ENCODE assay signal across 26 cellular contexts in the genomic region with DNA sequence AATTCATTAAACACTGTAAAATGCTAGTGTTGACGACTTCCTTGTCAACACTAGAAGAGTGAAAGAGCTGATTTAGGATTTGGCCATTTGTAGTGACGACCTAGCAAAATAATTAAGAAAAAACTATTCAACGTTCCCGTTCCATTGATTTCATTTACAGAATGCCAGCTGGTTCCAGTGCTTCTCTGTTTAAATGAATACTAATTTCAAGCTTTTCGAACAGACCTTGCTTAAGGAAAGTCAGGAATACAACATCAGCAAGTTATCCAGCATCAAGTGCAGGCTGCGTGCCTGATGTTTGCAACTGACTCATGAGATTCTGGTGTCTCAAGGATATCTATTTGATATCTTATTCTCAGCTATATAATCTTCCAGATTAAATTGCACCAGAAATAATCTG.
"Had no signal": no experiment of that assay in that cellular context is flagged by ENCODE, and none has a peak within 500 bp of the region (broad histone marks: within the 10 kb centered on the region; RNA-seq: fewer than 3 reads in every experiment).

No MANE protein-coding gene starts in this region.

- H3K27ac ChIP-seq: neutrophil, pancreas, psoas muscle, right lobe of liver, sigmoid colon, stomach, thoracic aorta, thyroid gland, tibial nerve, upper lobe of left lung, vagina had no signal

- ATAC-seq: naive thymus-derived CD8-positive, alpha-beta T cell; natural killer cell treated with Interleukin-12 subunit alpha and Interleukin-12 subunit beta and Interleukin-15 and Interleukin-18, amount 100 ng/mL, for 72 hours; pancreas; psoas muscle; right cardiac atrium; right lobe of liver; stimulated activated effector memory CD8-positive, alpha-beta T cell treated with anti-CD3 and anti-CD28 coated beads, Interleukin-12 subunit alpha, Interleukin-12 subunit beta, amount 100 ng/mL, for 72 hours; stimulated activated naive B cell treated with anti-CD40 and anti-IgM and Interleukin-4, amounts not matched to agents 10 μg/mL and 1 μg/mL and 100 μg/mL, for 72 hours had no signal

- DNase-seq: naive thymus-derived CD8-positive, alpha-beta T cell; nephron progenitor cell; nucleus accumbens; pancreas; posterior cingulate gyrus; psoas muscle; right cardiac atrium; right lobe of liver; sigmoid colon; small intestine; stimulated activated CD4-positive, alpha-beta T cell treated with anti-CD3 and anti-CD28 coated beads, Interleukin-15, amount 100 ng/mL, for 24 hours; stimulated activated CD4-positive, alpha-beta T cell treated with anti-CD3 and anti-CD28 coated beads, Interleukin-2, amount 100 ng/mL, for 24 hours; stimulated activated CD4-positive, alpha-beta T cell treated with anti-CD3 and anti-CD28 coated beads, Interleukin-2, amount 100 ng/mL, for 48 hours; stimulated activated CD4-positive, alpha-beta T cell treated with anti-CD3 and anti-CD28 coated beads, Interleukin-4, amount 100 ng/mL, for 24 hours; stimulated activated naive B cell treated with anti-CD40 and anti-IgM and Interleukin-4, amounts not matched to agents 10 μg/mL and 1 μg/mL and 100 μg/mL, for 72 hours; stimulated activated naive CD4-positive, alpha-beta T cell treated with Interleukin-2 at 50 U/mL for 16 hours; stomach; thyroid gland; trophoblast cell; upper lobe of left lung had no signal

- H3K4me3 ChIP-seq: pancreas, psoas muscle, right lobe of liver, sigmoid colon, stomach, thoracic aorta, thyroid gland, tibial nerve, upper lobe of left lung, vagina had no signal

- H3K4me1 ChIP-seq: psoas muscle, stomach, thyroid gland, upper lobe of left lung, vagina had no signal

- H3K9me3 ChIP-seq: neutrophil, pancreas, psoas muscle, right lobe of liver, sigmoid colon, stomach, thoracic aorta, thyroid gland, tibial nerve, upper lobe of left lung, vagina had no signal

- H3K27me3 ChIP-seq: neutrophil, pancreas, right lobe of liver, sigmoid colon, stomach, thyroid gland, tibial nerve, upper lobe of left lung, vagina had no signal

- H3K36me3 ChIP-seq: neutrophil, pancreas, right lobe of liver, sigmoid colon, stomach, thoracic aorta, thyroid gland, tibial nerve, upper lobe of left lung, vagina had no signal

- FAIRE-seq: pancreas, small intestine had no signal
